22 cellular contexts compared by ENCODE assay signal in genomic region chr17:312476-313148, GRCh38.
"Had no signal": no experiment of that assay in that cellular context is flagged by ENCODE, and none has a peak within 500 bp of the region (broad histone marks: within the 10 kb centered on the region; RNA-seq: fewer than 3 reads in every experiment).

No MANE protein-coding gene starts in this region.

- ATAC-seq: activated CD4-positive, CD25-positive, alpha-beta regulatory T cell treated with anti-CD3 and anti-CD28 coated beads, Interleukin-2, amount 50 U/mL, for 24 hours; natural killer cell treated with Interleukin-12 subunit alpha and Interleukin-12 subunit beta and Interleukin-15 and Interleukin-18, amount 100 ng/mL, for 72 hours; psoas muscle had no signal

- H3K4me1 ChIP-seq: pancreas, psoas muscle, tibial nerve had no signal

- FAIRE-seq: endometrium, pancreas, TTC549 had no signal

- H3K27me3 ChIP-seq: esophagus squamous epithelium, pancreas had no signal

- H3K4me3 ChIP-seq: esophagus squamous epithelium, pancreas, psoas muscle, tibial nerve had no signal

- H3K27ac ChIP-seq: epithelial cell of prostate, esophagus squamous epithelium, neutrophil, pancreas, psoas muscle, tibial nerve, VCaP had no signal

- DNase-seq: activated CD4-positive, alpha-beta T cell treated with anti-CD3 and anti-CD28 coated beads for 48 hours; activated CD4-positive, alpha-beta T cell treated with anti-CD3 and anti-CD28 coated beads, Interleukin-2, amount 50 U/mL, for 48 hours; activated CD8-positive, alpha-beta memory T cell treated with anti-CD3 and anti-CD28 coated beads, Interleukin-2, amount 50 U/mL, for 4 hours; activated effector memory CD4-positive, alpha-beta T cell treated with anti-CD3 and anti-CD28 coated beads, Interleukin-2, amount 50 U/mL, for 16 hours; activated naive CD4-positive, alpha-beta T cell treated with anti-CD3 and anti-CD28 coated beads for 36 hours; activated T-cell treated with anti-CD3 and anti-CD28 coated beads, Interleukin-2, amount 50 U/mL, for 1 hour; amniotic stem cell; central memory CD4-positive, alpha-beta T cell; effector CD8-positive, alpha-beta T cell; esophagus squamous epithelium; foreskin melanocyte; stimulated activated naive CD4-positive, alpha-beta T cell treated with Interleukin-2 at 50 U/mL for 16 hours had no signal

- H3K36me3 ChIP-seq: esophagus squamous epithelium, neutrophil, pancreas, tibial nerve had no signal

- H3K9me3 ChIP-seq: esophagus squamous epithelium, neutrophil, pancreas, psoas muscle, tibial nerve had no signal
